ENCODE assay signal across 23 cellular contexts in the genomic region with DNA sequence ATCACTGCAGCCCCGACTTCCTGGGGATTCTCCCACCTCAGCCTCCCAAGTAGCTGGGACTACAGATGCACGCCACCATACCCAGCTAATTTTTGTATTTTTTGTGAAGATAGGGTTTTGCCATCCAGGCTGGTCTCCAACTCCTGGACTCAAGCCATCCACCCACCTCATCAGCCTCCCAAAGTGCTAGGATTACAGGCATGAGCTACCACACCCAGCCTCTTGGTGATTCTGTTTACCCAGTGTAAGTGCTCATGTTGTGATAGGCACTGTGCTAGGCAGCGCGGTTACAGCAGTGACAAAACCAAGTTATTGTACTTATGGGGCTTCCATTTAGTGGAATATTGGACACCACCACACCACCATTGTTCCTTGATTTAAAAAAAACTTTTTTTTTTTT.
"Had no signal": no experiment of that assay in that cellular context is flagged by ENCODE, and none has a peak within 500 bp of the region (broad histone marks: within the 10 kb centered on the region; RNA-seq: fewer than 3 reads in every experiment).

No MANE protein-coding gene starts in this region.

- H3K27ac Mint-ChIP-seq: activated CD8-positive, alpha-beta memory T cell treated with anti-CD3 and anti-CD28 coated beads, Interleukin-2, amount 10 ng/mL, durations not matched to agents 7 days and 5 days; activated naive CD4-positive, alpha-beta T cell treated with anti-CD3 and anti-CD28 coated beads, Interleukin-2, amount 50 U/mL, for 24 hours; activated T-cell treated with anti-CD3 and anti-CD28 coated beads, Interleukin-2, amount 50 U/mL, for 24 hours; activated T-helper 1 cell treated with anti-CD3 and anti-CD28 coated beads, Interleukin-12 subunit alpha, Interleukin-12 subunit beta, Interleukin-2, Interleukin-4 antibody, amounts not matched to agents 30 ng/mL and 10 ng/mL and 1 ng/mL, durations not matched to agents 14 hours and 24 hours and 36 hours had no signal

- H3K27ac ChIP-seq: body of pancreas, WERI-Rb-1 had no signal

- H3K36me3 ChIP-seq: WERI-Rb-1 had no signal

- H3K9me3 Mint-ChIP-seq: activated naive CD4-positive, alpha-beta T cell treated with anti-CD3 and anti-CD28 coated beads, Interleukin-2, amount 50 U/mL, for 24 hours; activated T-cell treated with anti-CD3 and anti-CD28 coated beads, Interleukin-2, amount 50 U/mL, for 24 hours; activated T-helper 1 cell treated with anti-CD3 and anti-CD28 coated beads, Interleukin-12 subunit alpha, Interleukin-12 subunit beta, Interleukin-2, Interleukin-4 antibody, amounts not matched to agents 30 ng/mL and 10 ng/mL and 1 ng/mL, durations not matched to agents 14 hours and 24 hours and 36 hours; central memory CD8-positive, alpha-beta T cell had no signal

- ATAC-seq: activated CD4-positive, CD25-positive, alpha-beta regulatory T cell treated with anti-CD3 and anti-CD28 coated beads, Interleukin-2, amount 50 U/mL, for 24 hours; activated CD8-positive, alpha-beta memory T cell treated with anti-CD3 and anti-CD28 coated beads, Interleukin-2, amount 10 ng/mL, durations not matched to agents 7 days and 5 days; body of pancreas had no signal

- H3K4me1 Mint-ChIP-seq: activated CD8-positive, alpha-beta memory T cell treated with anti-CD3 and anti-CD28 coated beads, Interleukin-2, amount 10 ng/mL, durations not matched to agents 7 days and 5 days; activated naive CD4-positive, alpha-beta T cell treated with anti-CD3 and anti-CD28 coated beads, Interleukin-2, amount 50 U/mL, for 24 hours; central memory CD8-positive, alpha-beta T cell had no signal

- H3K27me3 ChIP-seq: body of pancreas had no signal

- H3K9me3 ChIP-seq: body of pancreas had no signal

- H3K4me3 ChIP-seq: body of pancreas had no signal

- H3K4me3 Mint-ChIP-seq: activated CD8-positive, alpha-beta memory T cell treated with anti-CD3 and anti-CD28 coated beads, Interleukin-2, amount 10 ng/mL, durations not matched to agents 7 days and 5 days; activated naive CD4-positive, alpha-beta T cell treated with anti-CD3 and anti-CD28 coated beads, Interleukin-2, amount 50 U/mL, for 24 hours; activated T-cell treated with anti-CD3 and anti-CD28 coated beads, Interleukin-2, amount 50 U/mL, for 24 hours; activated T-helper 1 cell treated with anti-CD3 and anti-CD28 coated beads, Interleukin-12 subunit alpha, Interleukin-12 subunit beta, Interleukin-2, Interleukin-4 antibody, amounts not matched to agents 30 ng/mL and 10 ng/mL and 1 ng/mL, durations not matched to agents 14 hours and 24 hours and 36 hours; central memory CD8-positive, alpha-beta T cell had no signal

- DNase-seq: activated CD4-positive, alpha-beta T cell treated with anti-CD3 and anti-CD28 coated beads for 4 hours; activated CD4-positive, alpha-beta T cell treated with anti-CD3 and anti-CD28 coated beads, Interleukin-2, amount 50 U/mL, for 48 hours; activated CD8-positive, alpha-beta memory T cell treated with anti-CD3 and anti-CD28 coated beads, Interleukin-2, amount 10 ng/mL, durations not matched to agents 7 days and 5 days; activated effector memory CD4-positive, alpha-beta T cell treated with Interleukin-2 at 50 U/mL for 16 hours; activated naive CD4-positive, alpha-beta T cell; activated T-cell treated with anti-CD3 and anti-CD28 coated beads, Interleukin-2, amount 50 U/mL, for 24 hours; aorta; body of pancreas; NCI-H1105 treated with DMSO at 0.1 percent for 48 hours; NCI-H1436 treated with DMSO at 0.1 percent for 48 hours; NCI-H187; NCI-H2171; NCI-H2227 treated with DMSO at 0.1 percent for 48 hours; NCI-H526; NCI-H82; SIG-M5; T-helper 2 cell; T1000; WERI-Rb-1 had no signal

- H3K4me1 ChIP-seq: body of pancreas had no signal
